ENCODE assay signal across 22 cellular contexts in genomic region chr7:77339726-77340125, GRCh38.
"Had no signal": no experiment of that assay in that cellular context is flagged by ENCODE, and none has a peak within 500 bp of the region (broad histone marks: within the 10 kb centered on the region; RNA-seq: fewer than 3 reads in every experiment).

No MANE protein-coding gene starts in this region.

- H3K4me1 ChIP-seq: pancreas, right lobe of liver had no signal

- FAIRE-seq: pancreas, small intestine had no signal

- H3K27me3 Mint-ChIP-seq: activated naive CD8-positive, alpha-beta T cell; stimulated activated naive CD8-positive, alpha-beta T cell treated with anti-CD3 and anti-CD28 coated beads, Interleukin-15, amount 100 ng/mL, for 72 hours had no signal

- H3K36me3 ChIP-seq: cardiac muscle cell, neutrophil, pancreas, right lobe of liver, suprapubic skin, transverse colon, vagina had no signal

- DNase-seq: activated CD4-positive, alpha-beta T cell treated with anti-CD3 and anti-CD28 coated beads for 1 hour; activated CD4-positive, alpha-beta T cell treated with anti-CD3 and anti-CD28 coated beads, Interleukin-2, amount 50 U/mL, for 48 hours; activated T-cell treated with anti-CD3 and anti-CD28 coated beads for 4 hours; dorsolateral prefrontal cortex; hippocampal formation; islet precursor cell; naive thymus-derived CD4-positive, alpha-beta T cell; pancreas; right lobe of liver; small intestine; stimulated activated CD4-positive, alpha-beta T cell treated with anti-CD3 and anti-CD28 coated beads, Interleukin-4, amount 100 ng/mL, for 1 hour; stimulated activated naive CD8-positive, alpha-beta T cell treated with anti-CD3 and anti-CD28 coated beads, Interleukin-15, amount 100 ng/mL, for 72 hours; T-helper 2 cell; transverse colon had no signal

- H3K9me3 Mint-ChIP-seq: activated T-helper 1 cell treated with anti-CD3 and anti-CD28 coated beads, Interleukin-12 subunit alpha, Interleukin-12 subunit beta, Interleukin-2, Interleukin-4 antibody, amounts not matched to agents 30 ng/mL and 10 ng/mL and 1 ng/mL, durations not matched to agents 14 hours and 24 hours and 36 hours had no signal

- ATAC-seq: naive thymus-derived CD4-positive, alpha-beta T cell; stimulated activated naive CD8-positive, alpha-beta T cell treated with anti-CD3 and anti-CD28 coated beads, Interleukin-15, amount 100 ng/mL, for 72 hours had no signal

- H3K27ac Mint-ChIP-seq: activated naive CD8-positive, alpha-beta T cell; activated T-helper 1 cell treated with anti-CD3 and anti-CD28 coated beads, Interleukin-12 subunit alpha, Interleukin-12 subunit beta, Interleukin-2, Interleukin-4 antibody, amounts not matched to agents 30 ng/mL and 10 ng/mL and 1 ng/mL, durations not matched to agents 14 hours and 24 hours and 36 hours had no signal

- H3K27ac ChIP-seq: cardiac muscle cell, dorsolateral prefrontal cortex, epithelial cell of prostate, pancreas, right lobe of liver, suprapubic skin, transverse colon, vagina, VCaP had no signal

- H3K27me3 ChIP-seq: cardiac muscle cell, dorsolateral prefrontal cortex, neutrophil, pancreas, right lobe of liver, suprapubic skin, transverse colon, vagina had no signal

- H3K4me3 Mint-ChIP-seq: activated naive CD8-positive, alpha-beta T cell; activated T-helper 1 cell treated with anti-CD3 and anti-CD28 coated beads, Interleukin-12 subunit alpha, Interleukin-12 subunit beta, Interleukin-2, Interleukin-4 antibody, amounts not matched to agents 30 ng/mL and 10 ng/mL and 1 ng/mL, durations not matched to agents 14 hours and 24 hours and 36 hours; stimulated activated naive CD8-positive, alpha-beta T cell treated with anti-CD3 and anti-CD28 coated beads, Interleukin-15, amount 100 ng/mL, for 72 hours had no signal

- H3K9me3 ChIP-seq: neutrophil, pancreas, right lobe of liver, suprapubic skin, transverse colon, vagina had no signal

- H3K36me3 Mint-ChIP-seq: activated naive CD8-positive, alpha-beta T cell had no signal

- H3K4me3 ChIP-seq: cardiac muscle cell, dorsolateral prefrontal cortex, pancreas, right lobe of liver, suprapubic skin, transverse colon, vagina had no signal
